17 cellular contexts compared by ENCODE assay signal in genomic region chr13:29696606-29697005, GRCh38.
DNase-seq lines count a peak whose midpoint lies in the region; ATAC-seq, FAIRE-seq and TF ChIP-seq lines count a peak whose summit lies in the region.
"Had no signal": no experiment of that assay in that cellular context is flagged by ENCODE, and none has a peak within 500 bp of the region (broad histone marks: within the 10 kb centered on the region; RNA-seq: fewer than 3 reads in every experiment).

No MANE protein-coding gene starts in this region.

- H2BK12ac ChIP-seq in mesenchymal stem cell (ENCODE audit: low read length in 2 of 2), result no peak overlapping the region

- no peak overlapping the region for H3K23ac ChIP-seq in mesenchymal stem cell (ENCODE audit: low read length in 2 of 2)

- FAIRE-seq in G401.6 (lab: Jason Lieb, UNC) (peak; percentile 97), colon (lab: Jason Lieb, UNC) (peak; percentile 97), kidney (lab: Jason Lieb, UNC) (peak; percentile 98)
- FAIRE-seq: GM12891, GM19239, H54 had no signal

- H4K91ac ChIP-seq in mesenchymal stem cell (ENCODE audit: low read length), result no peak overlapping the region

- no peak overlapping the region for H2BK15ac ChIP-seq in mesenchymal stem cell (ENCODE audit: low read depth, poor library complexity, severe bottlenecking)

- no peaks in the 10 kb centered on the region for H3K79me1 ChIP-seq in mesenchymal stem cell (replicated peaks; ENCODE audit: low read length, poor library complexity, severe bottlenecking)

- no peak overlapping the region for H3K4me3 ChIP-seq in kidney (ENCODE audit: low read length in 2 of 2)
- H3K4me3 ChIP-seq in mesenchymal stem cell (ENCODE audit: insufficient read depth in 1 of 2, low read depth in 1 of 2, low read length in 2 of 2), result no peak overlapping the region
- H3K4me3 ChIP-seq: BLaER1 treated with 17β-estradiol and CSF1 and Interleukin-3, amounts not matched to agents 10 nM and 100 nM; GM23338 had no signal

- H2AFZ ChIP-seq in mesenchymal stem cell (ENCODE audit: low read depth, low read length), result no peak overlapping the region
- H2AFZ ChIP-seq: GM23338 had no signal

- no peak overlapping the region for H2AK5ac ChIP-seq in mesenchymal stem cell (ENCODE audit: low read length, severe bottlenecking)

- H3K27ac ChIP-seq in kidney (ENCODE audit: low read depth in 2 of 2, low read length in 2 of 2), result no peak overlapping the region
- H3K27ac ChIP-seq in mesenchymal stem cell (ENCODE audit: low read length, poor library complexity, severe bottlenecking), result no peak overlapping the region
- H3K27ac ChIP-seq: BLaER1 treated with 17β-estradiol and CSF1 and Interleukin-3, amounts not matched to agents 10 nM and 100 nM had no signal

- no peaks in the 10 kb centered on the region for H3K27me3 ChIP-seq in mesenchymal stem cell (ENCODE audit: control insufficient read depth in 1 of 2, insufficient read depth in 1 of 2, low read length in 2 of 2)
- H3K27me3 ChIP-seq: BLaER1 treated with 17β-estradiol and CSF1 and Interleukin-3, amounts not matched to agents 10 nM and 100 nM had no signal

- H3K36me3 ChIP-seq in kidney (ENCODE audit: control insufficient read depth in 1 of 2, insufficient read depth in 2 of 2, low read length in 2 of 2) (no peaks in the 10 kb centered on the region), mesenchymal stem cell (ENCODE audit: control insufficient read depth in 1 of 2, insufficient read depth in 2 of 2, low read depth in 1 of 2, low read length in 2 of 2) (no peaks in the 10 kb centered on the region)
- H3K36me3 ChIP-seq: BLaER1 treated with 17β-estradiol and CSF1 and Interleukin-3, amounts not matched to agents 10 nM and 100 nM had no signal

- H3K4ac ChIP-seq in mesenchymal stem cell (ENCODE audit: low read depth in 1 of 2, low read length in 2 of 2), result no peak overlapping the region

- no peak overlapping the region for H2BK120ac ChIP-seq in mesenchymal stem cell (ENCODE audit: low read depth, low read length)

- H3K4me1 ChIP-seq in kidney (ENCODE audit: control insufficient read depth in 1 of 2, insufficient read depth in 1 of 2, low read depth in 1 of 2, low read length in 2 of 2) (no peaks in the 10 kb centered on the region), mesenchymal stem cell (ENCODE audit: control insufficient read depth, insufficient read depth, low read depth, low read length) (no peaks in the 10 kb centered on the region)
- H3K4me1 ChIP-seq: BLaER1 treated with 17β-estradiol and CSF1 and Interleukin-3, amounts not matched to agents 10 nM and 100 nM had no signal

- H3K9ac ChIP-seq in kidney (ENCODE audit: low read length in 2 of 2) (no peak overlapping the region), mesenchymal stem cell (ENCODE audit: low read length) (no peak overlapping the region)
- H3K9ac ChIP-seq: BLaER1 treated with 17β-estradiol and CSF1 and Interleukin-3, amounts not matched to agents 10 nM and 100 nM had no signal

- H3K9me3 ChIP-seq in kidney (ENCODE audit: control insufficient read depth in 1 of 2, low read length in 2 of 2), result no peaks in the 10 kb centered on the region
- H3K9me3 ChIP-seq in mesenchymal stem cell (ENCODE audit: control insufficient read depth, low read length), result no peaks in the 10 kb centered on the region

- TF ChIP-seq CTCF in kidney (IDR thresholded peaks at IDR 0.05; ENCODE audit: borderline replicate concordance, extremely low read depth, insufficient read depth), result no peak

- no peak overlapping the region for H2BK5ac ChIP-seq in mesenchymal stem cell (ENCODE audit: low read depth, low read length, poor library complexity, severe bottlenecking)

- H3K4me2 ChIP-seq in mesenchymal stem cell (ENCODE audit: low read length, poor library complexity, severe bottlenecking), result no peak overlapping the region
- H3K4me2 ChIP-seq: BLaER1 treated with 17β-estradiol and CSF1 and Interleukin-3, amounts not matched to agents 10 nM and 100 nM; GM23338 had no signal

- no peak overlapping the region for H4K8ac ChIP-seq in mesenchymal stem cell (ENCODE audit: low read length)

- ATAC-seq in GM19452 (IDR thresholded peaks at IDR 0.05; ENCODE audit: unreplicated experiment), result no peak
- ATAC-seq in HG03045 (IDR thresholded peaks at IDR 0.05; ENCODE audit: unreplicated experiment), result no peak
- ATAC-seq: CD8-positive, alpha-beta T cell; GM23338 had no signal

- intact Hi-C loops in kidney (cut with DNase I), result no loop called here

- no peak overlapping the region for H3K18ac ChIP-seq in mesenchymal stem cell (ENCODE audit: low read depth in 1 of 2, low read length in 2 of 2)

- H3K14ac ChIP-seq in mesenchymal stem cell (ENCODE audit: low read length in 2 of 2), result no peak overlapping the region

- no peak for DNase-seq in kidney
- no peak for DNase-seq in NCI-H1105 (lab: John Stamatoyannopoulos, UW)
- no peak for DNase-seq in mesenchymal stem cell
- DNase-seq: 8988T; Calu3; CD8-positive, alpha-beta T cell; DMS79 treated with DMSO at 0.1 percent for 48 hours; HCEC 1CT had no signal
